In genomic region chrX:51894697-51895336, GRCh38 we compare ENCODE assay signal across 8 cellular contexts. TPM values are rescaled to one million over a fixed set of nuclear protein-coding genes. Genes with fewer than 3 reads are reported as not detected.
DNase-seq lines count a peak whose midpoint lies in the region; TF ChIP-seq lines count a peak whose summit lies in the region.

No MANE protein-coding gene starts in this region.

- H3K9ac ChIP-seq in H9 (ENCODE audit: extremely low read depth, insufficient read length, low read length): peak overlapping the region; percentile 83
- H3K9ac ChIP-seq in mesendoderm (ENCODE audit: low read length): peak overlapping the region; percentile 94

- H3K27ac Mint-ChIP-seq in H9: peak overlapping the region in 1 of 3 experiments; percentile 91; a peak in 2 of 7 replicates

- H2AK5ac ChIP-seq in H9 (ENCODE audit: insufficient read length, low read length): no peak overlapping the region
- no peak overlapping the region for H2AK5ac ChIP-seq in mesendoderm (ENCODE audit: low read length)

- H3K27me3 ChIP-seq in H9 (ENCODE audit: insufficient read depth, low read length) (no peaks in the 10 kb centered on the region; the same call in 1 of the 2 replicates), mesendoderm (ENCODE audit: insufficient read depth, low read length, poor library complexity) (no peaks in the 10 kb centered on the region)

- H3K79me1 ChIP-seq in H9 (ENCODE audit: insufficient read depth, low read depth, low read length, poor library complexity, severe bottlenecking): no peaks in the 10 kb centered on the region
- peaks cover 3% of the 10 kb centered on the region for H3K79me1 ChIP-seq in mesendoderm (ENCODE audit: low read length)

- H2BK120ac ChIP-seq in H9 (ENCODE audit: low read depth, low read length, poor library complexity, severe bottlenecking): no peak overlapping the region
- no peak overlapping the region for H2BK120ac ChIP-seq in mesendoderm (ENCODE audit: low read depth, low read length)

- no peak overlapping the region for H4K8ac ChIP-seq in H9 (replicated peaks; ENCODE audit: insufficient read length, low read depth, low read length)
- no peak overlapping the region for H4K8ac ChIP-seq in mesendoderm (ENCODE audit: low read depth, low read length)

- H3K4me1 ChIP-seq in H9 (ENCODE audit: insufficient read depth, low read length) (peaks cover 2% of the 10 kb centered on the region; the same call in 1 of the 2 replicates), mesendoderm (ENCODE audit: control insufficient read depth, low read depth, low read length) (no peaks in the 10 kb centered on the region), urinary bladder (ENCODE audit: insufficient read depth) (peaks cover 2% of the 10 kb centered on the region)

- H3K4me2 ChIP-seq in H9 (ENCODE audit: insufficient read depth, insufficient read length, low read length) (peak overlapping the region; percentile 75), mesendoderm (ENCODE audit: low read length) (peak overlapping the region; percentile 29)

- H2AFZ ChIP-seq in H9 (ENCODE audit: low read length): no peak overlapping the region

- peaks cover 3% of the 10 kb centered on the region for H4K20me1 ChIP-seq in H9 (ENCODE audit: control insufficient read depth, insufficient read depth, insufficient read length)

- H3K56ac ChIP-seq in H9 (ENCODE audit: insufficient read length, low read depth, low read length) (no peak overlapping the region), mesendoderm (ENCODE audit: low read length) (peak overlapping the region; percentile 92)

- peak overlapping the region; percentile 91 for H3K4me3 ChIP-seq in mesendoderm (ENCODE audit: low read length)
- H3K4me3 ChIP-seq in urinary bladder (ENCODE audit: low read depth, low read length): peak overlapping the region; percentile 47

- H3K27me3 Mint-ChIP-seq in H9 (ENCODE audit: low read depth): peaks cover 2% of the 10 kb centered on the region

- H3K23ac ChIP-seq in H9 (ENCODE audit: insufficient read length, low read depth, low read length) (no peak overlapping the region), mesendoderm (ENCODE audit: low read length) (no peak overlapping the region)

- no peak overlapping the region for H4K91ac ChIP-seq in H9 (ENCODE audit: insufficient read length, low read depth, low read length)

- H3K9me3 Mint-ChIP-seq in H9: peaks cover 70 to 72% of the 10 kb centered on the region in 2 experiments

- no peak overlapping the region for H2BK15ac ChIP-seq in H9 (ENCODE audit: low read depth, low read length)
- H2BK15ac ChIP-seq in mesendoderm (replicated peaks; ENCODE audit: low read depth): no peak overlapping the region

- DNase-seq in NCI-H345 (lab: John Stamatoyannopoulos, UW): peak; percentile 13
- no peak for DNase-seq in NCI-H345 treated with DMSO at 0.1 percent for 48 hours (lab: John Stamatoyannopoulos, UW; ENCODE audit: unreplicated experiment)
- DNase-seq in H9: no peak
- DNase-seq in NCI-H446 treated with DMSO at 0.1 percent for 48 hours (lab: John Stamatoyannopoulos, UW): peak; percentile 28
- peak; percentile 32 for DNase-seq in dermis blood vessel endothelial cell
- peak; percentile 46 for DNase-seq in mesendoderm
- DNase-seq in DMS153 treated with DMSO at 0.1 percent for 48 hours (lab: John Stamatoyannopoulos, UW; ENCODE audit: unreplicated experiment): no peak

- peaks cover 6% of the 10 kb centered on the region for H3K23me2 ChIP-seq in H9 (ENCODE audit: insufficient read length, low read depth, low read length, poor library complexity, severe bottlenecking)

- H3K9me3 ChIP-seq in H9 (ENCODE audit: control insufficient read depth, low read depth, low read length): peaks cover 5% of the 10 kb centered on the region

- H4K5ac ChIP-seq in H9 (ENCODE audit: insufficient read length, low read depth, low read length): no peak overlapping the region
- H4K5ac ChIP-seq in mesendoderm (ENCODE audit: low read length): no peak overlapping the region

- no peak overlapping the region for H3K27ac ChIP-seq in H9 (ENCODE audit: insufficient read length, low read depth, low read length)
- H3K27ac ChIP-seq in mesendoderm (ENCODE audit: low read depth, low read length): no peak overlapping the region
- no peak overlapping the region for H3K27ac ChIP-seq in urinary bladder (ENCODE audit: low read depth)

- H3K4ac ChIP-seq in H9 (ENCODE audit: low read depth, low read length): no peak overlapping the region
- H3K4ac ChIP-seq in mesendoderm (ENCODE audit: low read depth, low read length): no peak overlapping the region

- H3K18ac ChIP-seq in H9 (ENCODE audit: insufficient read length, low read depth, low read length): peak overlapping the region; percentile 73
- peak overlapping the region; percentile 32 for H3K18ac ChIP-seq in mesendoderm (ENCODE audit: low read length)

- H2BK20ac ChIP-seq in H9 (ENCODE audit: low read depth, low read length, poor library complexity, severe bottlenecking): no peak overlapping the region

- H2BK12ac ChIP-seq in H9 (ENCODE audit: insufficient read length, low read depth, low read length): no peak overlapping the region

- H3K4me1 Mint-ChIP-seq in H9: peaks cover 8 to 11% of the 10 kb centered on the region in 2 experiments

- no peak overlapping the region for H3T11ph ChIP-seq in H9 (ENCODE audit: low read length)

- no CpG with 5 or more reads among the region's 25 CpGs for WGBS in H9 (ENCODE audit: extremely low coverage, insufficient read length, low lambda C conversion rate)
- no CpG with 5 or more reads among the region's 25 CpGs for WGBS in mesendoderm (ENCODE audit: extremely low coverage, insufficient coverage, low lambda C conversion rate)
- WGBS in urinary bladder: 4% methylated on average over 25 of the region's 25 CpGs

- H3K79me2 ChIP-seq in H9 (ENCODE audit: insufficient read depth, low read length) (no peaks in the 10 kb centered on the region), mesendoderm (ENCODE audit: control insufficient read depth, insufficient read depth, low read length) (peaks cover 7% of the 10 kb centered on the region)

- H2BK5ac ChIP-seq in H9 (ENCODE audit: insufficient read length, low read length): no peak overlapping the region
- H2BK5ac ChIP-seq in mesendoderm (ENCODE audit: low read length): no peak overlapping the region

- H3K36me3 ChIP-seq in mesendoderm (ENCODE audit: control insufficient read depth, insufficient read depth, low read length): peaks cover 7% of the 10 kb centered on the region
- H3K36me3 ChIP-seq in urinary bladder (ENCODE audit: insufficient read depth): no peaks in the 10 kb centered on the region

- peaks cover 26 to 42% (median 41%) of the 10 kb centered on the region in 3 experiments for H3K36me3 Mint-ChIP-seq in H9 (ENCODE audit: insufficient read depth in 1 of 3, low read depth in 3 of 3)

- TF ChIP-seq CTCF in H9 (conservative IDR thresholded peaks at IDR 0.05): no peak

- H3K4me3 Mint-ChIP-seq in H9: peak overlapping the region; percentile 89 to 94

- no peak overlapping the region for H3K14ac ChIP-seq in H9 (ENCODE audit: insufficient read depth, low read length)

RNA-seq across cellular contexts. Expression of gene MAGED1, which starts 1.4 kb away (rescaled TPM):
- total RNA-seq in H9 (2021) (163 and 169 TPM in 2 replicates), dermis blood vessel endothelial cell (64.3 and 82.4 TPM in 2 replicates), urinary bladder (131 TPM)
- polyA plus RNA-seq in mesendoderm (2013, experiment 1 of 2): 153 TPM
- 151 TPM for polyA plus RNA-seq in mesendoderm (2013, experiment 2 of 2)
- 50.3 TPM for polyA plus RNA-seq in urinary bladder

Comparison
In these comparisons a context has a peak if more than half of its experiments do, and no peak if none do; other contexts are left out.
1. DNase-seq: peak in NCI-H345 (single experiment), NCI-H446 treated with DMSO at 0.1 percent for 48 hours (single experiment), dermis blood vessel endothelial cell (single experiment) and mesendoderm (single experiment); none in NCI-H345 treated with DMSO at 0.1 percent for 48 hours (single experiment), H9 (single experiment) and DMS153 treated with DMSO at 0.1 percent for 48 hours (single experiment).